Comparison of ENCODE assay signal across 24 cellular contexts in genomic region chr2:62175728-62176127, GRCh38. TPM values are rescaled to one million over a fixed set of nuclear protein-coding genes. Genes with fewer than 3 reads are reported as not detected.
DNase-seq lines count a peak whose midpoint lies in the region; ATAC-seq and TF ChIP-seq lines count a peak whose summit lies in the region.
"Had no signal": no experiment of that assay in that cellular context is flagged by ENCODE, and none has a peak within 500 bp of the region (broad histone marks: within the 10 kb centered on the region; RNA-seq: fewer than 3 reads in every experiment).

No MANE protein-coding gene starts in this region.

- no peak overlapping the region for H2BK15ac ChIP-seq in neuronal stem cell (ENCODE audit: low read length)

- no peaks in the 10 kb centered on the region for H4K20me1 ChIP-seq in OCI-LY7 (ENCODE audit: insufficient read depth, low read length)

- no peaks in the 10 kb centered on the region for H3K79me1 ChIP-seq in neuronal stem cell (ENCODE audit: low read depth, low read length)

- no peaks in the 10 kb centered on the region for H3K9me2 ChIP-seq in OCI-LY7 (ENCODE audit: insufficient read depth, low read length)

- no peaks in the 10 kb centered on the region for H3K9me3 ChIP-seq in OCI-LY7 (ENCODE audit: low read length)
- H3K9me3 ChIP-seq in neuronal stem cell (replicated peaks in 1 of 2; ENCODE audit: control insufficient read depth in 2 of 2, insufficient read depth in 1 of 2, low read depth in 1 of 2, low read length in 2 of 2): no peaks in the 10 kb centered on the region
- H3K9me3 ChIP-seq: MG63 had no signal

- H3K23ac ChIP-seq in neuronal stem cell (ENCODE audit: low read depth, low read length, poor library complexity): no peak overlapping the region

- H3K4me3 ChIP-seq in OCI-LY7 (ENCODE audit: low read depth, low read length, poor library complexity, severe bottlenecking): no peak overlapping the region
- H3K4me3 ChIP-seq in neuronal stem cell (ENCODE audit: low read length in 2 of 2): no peak overlapping the region
- H3K4me3 ChIP-seq: GM23248, MG63, skin epidermis had no signal

- H2BK12ac ChIP-seq in neuronal stem cell (ENCODE audit: low read length): no peak overlapping the region

- H2BK5ac ChIP-seq in neuronal stem cell (ENCODE audit: low read length): no peak overlapping the region

- intact Hi-C loops in OCI-LY7 (cut with micrococcal nuclease; ENCODE audit: unreplicated experiment): no loop called here
- intact Hi-C loops in Right ventricle myocardium superior (cut with DNase I): no loop called here

- H3K27ac ChIP-seq in OCI-LY7 (ENCODE audit: low read depth, low read length, poor library complexity, severe bottlenecking): peak overlapping the region; percentile 41
- no peak overlapping the region for H3K27ac ChIP-seq in neuronal stem cell (replicated peaks; ENCODE audit: low read length)
- H3K27ac ChIP-seq: GM23248, skin epidermis had no signal

- H3K4me1 ChIP-seq in OCI-LY7 (ENCODE audit: insufficient read depth, low read length, poor library complexity, severe bottlenecking): peaks cover 53% of the 10 kb centered on the region
- peaks cover 0 to 14% of the 10 kb centered on the region in 2 donors for H3K4me1 ChIP-seq in neuronal stem cell (ENCODE audit: control insufficient read depth in 2 of 2, insufficient read depth in 1 of 2, low read depth in 1 of 2, low read length in 2 of 2)

- H3K36me3 ChIP-seq in OCI-LY7 (ENCODE audit: insufficient read depth, low read length) (no peaks in the 10 kb centered on the region), neuronal stem cell (replicated peaks in 1 of 2; ENCODE audit: control insufficient read depth in 2 of 2, insufficient read depth in 2 of 2, low read length in 2 of 2) (no peaks in the 10 kb centered on the region)
- H3K36me3 ChIP-seq: MG63 had no signal

- H2AK5ac ChIP-seq in neuronal stem cell (ENCODE audit: low read depth, low read length): no peak overlapping the region

- DNase-seq in NCI-H146 (lab: John Stamatoyannopoulos, UW): peak; percentile 20
- no peak for DNase-seq in NCI-H146 treated with DMSO at 0.1 percent for 48 hours (lab: John Stamatoyannopoulos, UW; ENCODE audit: unreplicated experiment)
- DNase-seq in OCI-LY7 (ENCODE audit: low spot score): no peak
- no peak for DNase-seq in Right ventricle myocardium superior
- no peak for DNase-seq in neuronal stem cell (ENCODE audit: low spot score)
- no peak for DNase-seq in dedifferentiated amniotic fluid mesenchymal stem cell (ENCODE audit: extremely low spot score)
- DNase-seq: activated CD8-positive, alpha-beta T cell treated with anti-CD3 and anti-CD28 coated beads for 36 hours; activated gamma-delta T cell; AML-193; CD8-positive, alpha-beta memory T cell; DMS53; endodermal cell; GDM1; GM23248; HFFc6; MG63; NCI-H1436; NCI-H2171 treated with DMSO at 0.1 percent for 48 hours; NCI-H82; PC-3; SHP77 had no signal

- H3K9me3 Mint-ChIP-seq in activated T-helper 17 cell treated with anti-CD3 and anti-CD28 coated beads, Interleukin-2, amount 50 U/mL, for 72 hours: no peaks in the 10 kb centered on the region
- H3K9me3 Mint-ChIP-seq: activated CD8-positive, alpha-beta T cell treated with anti-CD3 and anti-CD28 coated beads for 36 hours; CD8-positive, alpha-beta memory T cell; endodermal cell; HFFc6 had no signal

- no CpG with 5 or more reads among the region's 4 CpGs for WGBS in neuronal stem cell (ENCODE audit: extremely low coverage in 2 of 2, insufficient read length in 2 of 2, insufficient replicate concordance in 1 of 2), 2 donors

- H3K9ac ChIP-seq in neuronal stem cell (ENCODE audit: low read depth, low read length, poor library complexity): no peak overlapping the region
- H3K9ac ChIP-seq: GM23248 had no signal

- H3K79me2 ChIP-seq in OCI-LY7 (ENCODE audit: insufficient read depth, low read depth, low read length): no peaks in the 10 kb centered on the region

- TF ChIP-seq CTCF in OCI-LY7 (conservative IDR thresholded peaks at IDR 0.05; ENCODE audit: low read length): no peak

- CTCF ChIA-PET in OCI-LY7 (lab: Charles Lee; ENCODE audit: unreplicated experiment): no interaction called here

- POLR2A ChIA-PET in OCI-LY7 (lab: Charles Lee): interaction anchor here (0.8 to 4.4 kb wide), 4 partner anchors 12 to 164 kb away, joined by 3 to 31 read pairs (median 4); no protein-coding TSS in a partner anchor

- peak overlapping the region; percentile 94 for H2AFZ ChIP-seq in OCI-LY7 (ENCODE audit: low read length)
- peak overlapping the region; percentile 61 for H2AFZ ChIP-seq in neuronal stem cell (ENCODE audit: low read length)
- H2AFZ ChIP-seq: GM23248 had no signal

- peak overlapping the region; percentile 43 for H3K4me2 ChIP-seq in OCI-LY7 (ENCODE audit: low read length)
- no peak overlapping the region for H3K4me2 ChIP-seq in neuronal stem cell (ENCODE audit: insufficient read depth, low read length, poor library complexity, severe bottlenecking)

- H2BK120ac ChIP-seq in neuronal stem cell (ENCODE audit: low read depth, low read length): no peak overlapping the region

- H3K4me1 Mint-ChIP-seq in activated T-helper 17 cell treated with anti-CD3 and anti-CD28 coated beads, Interleukin-2, amount 50 U/mL, for 72 hours: no peaks in the 10 kb centered on the region
- H3K4me1 Mint-ChIP-seq: CD8-positive, alpha-beta memory T cell had no signal

- H3K36me3 Mint-ChIP-seq in activated T-helper 17 cell treated with anti-CD3 and anti-CD28 coated beads, Interleukin-2, amount 50 U/mL, for 72 hours (ENCODE audit: low read depth): no peaks in the 10 kb centered on the region
- H3K36me3 Mint-ChIP-seq: CD8-positive, alpha-beta memory T cell had no signal

- ATAC-seq in Right ventricle myocardium superior (ENCODE audit: poor library complexity) (peak; percentile 84), HG03521 (IDR thresholded peaks at IDR 0.05; ENCODE audit: unreplicated experiment) (no peak)
- no peak for ATAC-seq in activated T-helper 17 cell treated with anti-CD3 and anti-CD28 coated beads, Interleukin-2, amount 50 U/mL, for 72 hours (replicated peaks)
- ATAC-seq: activated CD8-positive, alpha-beta T cell treated with anti-CD3 and anti-CD28 coated beads for 36 hours; PC-3 had no signal

- H3K18ac ChIP-seq in neuronal stem cell (ENCODE audit: low read length): no peak overlapping the region

- H3K14ac ChIP-seq in neuronal stem cell (ENCODE audit: low read length): no peak overlapping the region

- BruUV-seq in OCI-LY7 (replicated peaks; lab: Mats Ljungman, UMichigan): no TSS peak

- no peak overlapping the region for H4K8ac ChIP-seq in neuronal stem cell (ENCODE audit: low read depth, low read length)

- H3K27me3 ChIP-seq in neuronal stem cell (ENCODE audit: control insufficient read depth in 3 of 3, insufficient read depth in 3 of 3, low read depth in 1 of 3, low read length in 3 of 3): no peaks in the 10 kb centered on the region
- H3K27me3 ChIP-seq: MG63 had no signal

- H3K4ac ChIP-seq in neuronal stem cell (ENCODE audit: low read length): no peak overlapping the region

- H3K27ac Mint-ChIP-seq in activated T-helper 17 cell treated with anti-CD3 and anti-CD28 coated beads, Interleukin-2, amount 50 U/mL, for 72 hours: no peak overlapping the region
- H3K27ac Mint-ChIP-seq: activated CD8-positive, alpha-beta T cell treated with anti-CD3 and anti-CD28 coated beads for 36 hours; CD8-positive, alpha-beta memory T cell; endodermal cell; HFFc6 had no signal

- no peak overlapping the region for H4K91ac ChIP-seq in neuronal stem cell (ENCODE audit: low read depth, low read length, poor library complexity)

- H3K4me3 Mint-ChIP-seq in activated T-helper 17 cell treated with anti-CD3 and anti-CD28 coated beads, Interleukin-2, amount 50 U/mL, for 72 hours: no peak overlapping the region
- H3K4me3 Mint-ChIP-seq: activated CD8-positive, alpha-beta T cell treated with anti-CD3 and anti-CD28 coated beads for 36 hours; CD8-positive, alpha-beta memory T cell; endodermal cell; HFFc6 had no signal

- no peaks in the 10 kb centered on the region for H3K27me3 Mint-ChIP-seq in activated T-helper 17 cell treated with anti-CD3 and anti-CD28 coated beads, Interleukin-2, amount 50 U/mL, for 72 hours
- H3K27me3 Mint-ChIP-seq: activated CD8-positive, alpha-beta T cell treated with anti-CD3 and anti-CD28 coated beads for 36 hours had no signal

RNA-seq across cellular contexts. Expression of gene B3GNT2, which starts 20.2 kb away (rescaled TPM):
- total RNA-seq in OCI-LY7 (2014; rRNA removed; shearing (Covaris generic)): 63.0 and 65.8 TPM in 2 replicates
- total RNA-seq in OCI-LY7 (2022): 47.9 and 51.1 TPM in 2 replicates
- total RNA-seq in Right ventricle myocardium superior: 14.6 TPM
- 18.9 TPM for polyA plus RNA-seq in neuronal stem cell (2013, experiment 1 of 2)
- 19.4 TPM for polyA plus RNA-seq in neuronal stem cell (2013, experiment 2 of 2)
- total RNA-seq in activated T-helper 17 cell treated with anti-CD3 and anti-CD28 coated beads, Interleukin-2, amount 50 U/mL, for 72 hours: 10 to 100 TPM; 15.0 to 20.1 TPM
